In genomic region chr17:46859996-46860395, GRCh38 we compare ENCODE assay signal across 22 cellular contexts. TPM values are rescaled to one million over a fixed set of nuclear protein-coding genes. Genes with fewer than 3 reads are reported as not detected.
DNase-seq lines count a peak whose midpoint lies in the region; TF ChIP-seq lines count a peak whose summit lies in the region.
"Had no signal": no experiment of that assay in that cellular context is flagged by ENCODE, and none has a peak within 500 bp of the region (broad histone marks: within the 10 kb centered on the region; RNA-seq: fewer than 3 reads in every experiment).

No MANE protein-coding gene starts in this region.

- H3K4ac ChIP-seq in mesendoderm (ENCODE audit: low read depth, low read length) = no peak overlapping the region

- no peak overlapping the region for H2BK5ac ChIP-seq in mesendoderm (ENCODE audit: low read length)

- H3K4me1 ChIP-seq in endodermal cell (ENCODE audit: control insufficient read depth, insufficient read depth, low read length) (no peaks in the 10 kb centered on the region), mesendoderm (ENCODE audit: control insufficient read depth, low read depth, low read length) (peaks cover 4% of the 10 kb centered on the region), parathyroid adenoma (peaks cover 5% of the 10 kb centered on the region)
- H3K4me1 ChIP-seq: BE2C, HAP-1 had no signal

- H3K27ac ChIP-seq in endodermal cell (ENCODE audit: low read depth, low read length) = no peak overlapping the region
- H3K27ac ChIP-seq in mesendoderm (ENCODE audit: low read depth, low read length) = no peak overlapping the region
- no peak overlapping the region for H3K27ac ChIP-seq in parathyroid adenoma
- H3K27ac ChIP-seq: 22Rv1; BLaER1 treated with 17β-estradiol and CSF1 and Interleukin-3, amounts not matched to agents 10 nM and 100 nM had no signal

- no peak overlapping the region for H2BK120ac ChIP-seq in mesendoderm (ENCODE audit: low read depth, low read length)

- H3K18ac ChIP-seq in mesendoderm (ENCODE audit: low read length) = no peak overlapping the region

- H3K9ac ChIP-seq in endodermal cell (ENCODE audit: extremely low read depth, low read length, poor library complexity, severe bottlenecking) = no peak overlapping the region
- no peak overlapping the region for H3K9ac ChIP-seq in mesendoderm (ENCODE audit: low read length)
- no peak overlapping the region for H3K9ac ChIP-seq in parathyroid adenoma
- H3K9ac ChIP-seq: BLaER1 treated with 17β-estradiol and CSF1 and Interleukin-3, amounts not matched to agents 10 nM and 100 nM had no signal

- H4K8ac ChIP-seq in mesendoderm (ENCODE audit: low read depth, low read length) = no peak overlapping the region

- H3K27me3 Mint-ChIP-seq in endodermal cell (ENCODE audit: insufficient read depth) = peaks cover 19% of the 10 kb centered on the region
- peaks cover 26% of the 10 kb centered on the region for H3K27me3 Mint-ChIP-seq in activated CD4-positive, alpha-beta T cell treated with anti-CD3 and anti-CD28 coated beads, Interleukin-2, amount 10 ng/mL, durations not matched to agents 24 days and 14 days

- intact Hi-C loops in activated CD4-positive, alpha-beta T cell treated with anti-CD3 and anti-CD28 coated beads, Interleukin-2, amount 10 ng/mL, durations not matched to agents 24 days and 14 days (cut with micrococcal nuclease) = no loop called here

- H3K4me3 Mint-ChIP-seq in endodermal cell = no peak overlapping the region
- no peak overlapping the region for H3K4me3 Mint-ChIP-seq in activated CD4-positive, alpha-beta T cell treated with anti-CD3 and anti-CD28 coated beads, Interleukin-2, amount 10 ng/mL, durations not matched to agents 24 days and 14 days
- H3K4me3 Mint-ChIP-seq: CD14-positive monocyte; CD4-positive, alpha-beta T cell; CD8-positive, alpha-beta memory T cell; GM23338; HFFc6 had no signal

- TF ChIP-seq CTCF in endodermal cell (conservative IDR thresholded peaks at IDR 0.05) (no peak), parathyroid adenoma (IDR thresholded peaks at IDR 0.05) (no peak)

- H3K56ac ChIP-seq in mesendoderm (ENCODE audit: low read length) = no peak overlapping the region

- no peak overlapping the region for H2AK5ac ChIP-seq in mesendoderm (ENCODE audit: low read length)

- H3K4me2 ChIP-seq in mesendoderm (ENCODE audit: low read length) (no peak overlapping the region), parathyroid adenoma (ENCODE audit: low read length) (peak overlapping the region; percentile 48)
- H3K4me2 ChIP-seq: BLaER1 treated with 17β-estradiol and CSF1 and Interleukin-3, amounts not matched to agents 10 nM and 100 nM; GM23338 had no signal

- no peak overlapping the region for H4K5ac ChIP-seq in mesendoderm (ENCODE audit: low read length)

- DNase-seq in ELF-1 (ENCODE audit: low read depth, low spot score) (peak; percentile 43), endodermal cell (peak; percentile 50), mesendoderm (peak; percentile 55), NCI-H1694 treated with DMSO at 0.1 percent for 48 hours (lab: John Stamatoyannopoulos, UW) (no peak)
- no peak for DNase-seq in activated CD4-positive, alpha-beta T cell treated with anti-CD3 and anti-CD28 coated beads, Interleukin-2, amount 10 ng/mL, durations not matched to agents 24 days and 14 days
- DNase-seq in effector CD4-positive, alpha-beta T cell = no peak
- DNase-seq: AML-193; BE2C; CD4-positive, alpha-beta T cell; DMS 273 treated with DMSO at 0.1 percent for 48 hours; DMS53; DND-41; GF-D8; HFFc6 had no signal

- no peaks in the 10 kb centered on the region for H3K79me1 ChIP-seq in mesendoderm (ENCODE audit: low read length)

- H3K4me1 Mint-ChIP-seq in endodermal cell = peaks cover 4% of the 10 kb centered on the region
- H3K4me1 Mint-ChIP-seq in activated CD4-positive, alpha-beta T cell treated with anti-CD3 and anti-CD28 coated beads, Interleukin-2, amount 10 ng/mL, durations not matched to agents 24 days and 14 days = no peaks in the 10 kb centered on the region
- H3K4me1 Mint-ChIP-seq: CD14-positive monocyte had no signal

- no peak overlapping the region for H2AFZ ChIP-seq in parathyroid adenoma
- H2AFZ ChIP-seq: GM23338 had no signal

- H2BK15ac ChIP-seq in mesendoderm (replicated peaks; ENCODE audit: low read depth) = no peak overlapping the region

- H3K9me3 ChIP-seq in endodermal cell (ENCODE audit: control insufficient read depth, low read length) (no peaks in the 10 kb centered on the region), parathyroid adenoma (ENCODE audit: control insufficient read depth, low read length) (no peaks in the 10 kb centered on the region)
- H3K9me3 ChIP-seq: BE2C; BLaER1 treated with 17β-estradiol and CSF1 and Interleukin-3, amounts not matched to agents 10 nM and 100 nM; HAP-1 had no signal

- no peaks in the 10 kb centered on the region for H3K27me3 ChIP-seq in endodermal cell (ENCODE audit: control insufficient read depth, insufficient read depth, low read length, poor library complexity, severe bottlenecking)
- no peaks in the 10 kb centered on the region for H3K27me3 ChIP-seq in mesendoderm (ENCODE audit: insufficient read depth, low read length, poor library complexity)
- H3K27me3 ChIP-seq in parathyroid adenoma (ENCODE audit: control insufficient read depth, insufficient read depth, low read length) = no peaks in the 10 kb centered on the region
- H3K27me3 ChIP-seq: BE2C; BLaER1 treated with 17β-estradiol and CSF1 and Interleukin-3, amounts not matched to agents 10 nM and 100 nM had no signal

- no peak overlapping the region for H3K4me3 ChIP-seq in endodermal cell (ENCODE audit: low read length)
- no peak overlapping the region for H3K4me3 ChIP-seq in mesendoderm (ENCODE audit: low read length)
- H3K4me3 ChIP-seq in parathyroid adenoma (ENCODE audit: low read depth, low read length) = no peak overlapping the region
- H3K4me3 ChIP-seq: BLaER1 treated with 17β-estradiol and CSF1 and Interleukin-3, amounts not matched to agents 10 nM and 100 nM; GM23338; HAP-1 had no signal

- H3K23ac ChIP-seq in mesendoderm (ENCODE audit: low read length) = no peak overlapping the region

- H3K36me3 ChIP-seq in endodermal cell (ENCODE audit: control insufficient read depth, insufficient read depth, low read length) = no peaks in the 10 kb centered on the region
- H3K36me3 ChIP-seq in mesendoderm (ENCODE audit: control insufficient read depth, insufficient read depth, low read length) = no peaks in the 10 kb centered on the region
- H3K36me3 ChIP-seq in parathyroid adenoma (ENCODE audit: control insufficient read depth, insufficient read depth, low read length) = no peaks in the 10 kb centered on the region
- H3K36me3 ChIP-seq: BE2C; BLaER1 treated with 17β-estradiol and CSF1 and Interleukin-3, amounts not matched to agents 10 nM and 100 nM; HAP-1 had no signal

- H3K27ac Mint-ChIP-seq in endodermal cell = no peak overlapping the region
- H3K27ac Mint-ChIP-seq in activated CD4-positive, alpha-beta T cell treated with anti-CD3 and anti-CD28 coated beads, Interleukin-2, amount 10 ng/mL, durations not matched to agents 24 days and 14 days = no peak overlapping the region
- H3K27ac Mint-ChIP-seq: CD14-positive monocyte; CD4-positive, alpha-beta T cell; CD8-positive, alpha-beta memory T cell; GM23338; HFFc6 had no signal

- no peaks in the 10 kb centered on the region for H3K79me2 ChIP-seq in mesendoderm (ENCODE audit: control insufficient read depth, insufficient read depth, low read length)
- no peaks in the 10 kb centered on the region for H3K79me2 ChIP-seq in parathyroid adenoma

- WGBS in endodermal cell (ENCODE audit: insufficient coverage in 1 of 2, insufficient read length in 1 of 2), 2 experiments = 90 to 96% methylated on average over 4 to 5 of the region's 5 CpGs
- WGBS in mesendoderm (ENCODE audit: extremely low coverage, insufficient coverage, low lambda C conversion rate) = no CpG with 5 or more reads among the region's 5 CpGs

- H3K36me3 Mint-ChIP-seq in endodermal cell (ENCODE audit: low read depth) = no peaks in the 10 kb centered on the region
- no peaks in the 10 kb centered on the region for H3K36me3 Mint-ChIP-seq in activated CD4-positive, alpha-beta T cell treated with anti-CD3 and anti-CD28 coated beads, Interleukin-2, amount 10 ng/mL, durations not matched to agents 24 days and 14 days (ENCODE audit: low read depth)
- H3K36me3 Mint-ChIP-seq: CD14-positive monocyte had no signal

- H3K9me3 Mint-ChIP-seq in endodermal cell = no peaks in the 10 kb centered on the region
- H3K9me3 Mint-ChIP-seq in activated CD4-positive, alpha-beta T cell treated with anti-CD3 and anti-CD28 coated beads, Interleukin-2, amount 10 ng/mL, durations not matched to agents 24 days and 14 days = no peaks in the 10 kb centered on the region
- H3K9me3 Mint-ChIP-seq: CD4-positive, alpha-beta T cell; CD8-positive, alpha-beta memory T cell; GM23338; HFFc6 had no signal

RNA-seq across cellular contexts. Expression of gene WNT9B, which starts 8.6 kb away (rescaled TPM):
- under 1 TPM in 1 of 2 donors, not detected in 1; 0.33 TPM for total RNA-seq in endodermal cell
- polyA plus RNA-seq in endodermal cell (2013, experiment 1 of 2) = 2.4 TPM
- polyA plus RNA-seq in endodermal cell (2013, experiment 2 of 2) = 2.1 TPM
- 0.74 TPM for polyA plus RNA-seq in mesendoderm (2013, experiment 1 of 2)
- 0.70 TPM for polyA plus RNA-seq in mesendoderm (2013, experiment 2 of 2)
- not detected in 2 replicates for total RNA-seq in activated CD4-positive, alpha-beta T cell treated with anti-CD3 and anti-CD28 coated beads, Interleukin-2, amount 10 ng/mL, durations not matched to agents 24 days and 14 days
- total RNA-seq: CD4-positive, alpha-beta T cell; CD8-positive, alpha-beta memory T cell; H4; HFFc6 had no signal
- polyA plus RNA-seq: CD8-positive, alpha-beta memory T cell; GM23338 had no signal

RNA-seq across cellular contexts. Expression of gene WNT3, which starts 41.5 kb away (rescaled TPM):
- total RNA-seq in endodermal cell = 10 to 100 TPM; 19.9 to 21.8 TPM
- 51.2 TPM for polyA plus RNA-seq in endodermal cell (2013, experiment 1 of 2)
- 42.1 TPM for polyA plus RNA-seq in endodermal cell (2013, experiment 2 of 2)
- polyA plus RNA-seq in mesendoderm (2013, experiment 1 of 2) = 50.0 TPM
- polyA plus RNA-seq in mesendoderm (2013, experiment 2 of 2) = 49.3 TPM
- total RNA-seq in activated CD4-positive, alpha-beta T cell treated with anti-CD3 and anti-CD28 coated beads, Interleukin-2, amount 10 ng/mL, durations not matched to agents 24 days and 14 days = 0.05 and 0.07 TPM in 2 replicates
- total RNA-seq: CD4-positive, alpha-beta T cell; CD8-positive, alpha-beta memory T cell had no signal
- polyA plus RNA-seq: CD14-positive monocyte; CD8-positive, alpha-beta memory T cell had no signal

Comparison
In these comparisons a context has a peak if more than half of its experiments do, and no peak if none do; other contexts are left out.
1. DNase-seq: peak in ELF-1 (single experiment), endodermal cell (single experiment) and mesendoderm (single experiment); none in activated CD4-positive, alpha-beta T cell treated with anti-CD3 and anti-CD28 coated beads, Interleukin-2, amount 10 ng/mL, durations not matched to agents 24 days and 14 days (single experiment), effector CD4-positive, alpha-beta T cell (single experiment) and NCI-H1694 treated with DMSO at 0.1 percent for 48 hours (single experiment).
2. RNA of gene WNT3, which starts 41.5 kb away (total RNA-seq): 19.9 to 21.8 TPM in endodermal cell; 0.05 to 0.07 TPM in activated CD4-positive, alpha-beta T cell treated with anti-CD3 and anti-CD28 coated beads, Interleukin-2, amount 10 ng/mL, durations not matched to agents 24 days and 14 days; every median in the first group is over 10 times any median in the second.